8 cellular contexts compared by ENCODE assay signal in the genomic region with DNA sequence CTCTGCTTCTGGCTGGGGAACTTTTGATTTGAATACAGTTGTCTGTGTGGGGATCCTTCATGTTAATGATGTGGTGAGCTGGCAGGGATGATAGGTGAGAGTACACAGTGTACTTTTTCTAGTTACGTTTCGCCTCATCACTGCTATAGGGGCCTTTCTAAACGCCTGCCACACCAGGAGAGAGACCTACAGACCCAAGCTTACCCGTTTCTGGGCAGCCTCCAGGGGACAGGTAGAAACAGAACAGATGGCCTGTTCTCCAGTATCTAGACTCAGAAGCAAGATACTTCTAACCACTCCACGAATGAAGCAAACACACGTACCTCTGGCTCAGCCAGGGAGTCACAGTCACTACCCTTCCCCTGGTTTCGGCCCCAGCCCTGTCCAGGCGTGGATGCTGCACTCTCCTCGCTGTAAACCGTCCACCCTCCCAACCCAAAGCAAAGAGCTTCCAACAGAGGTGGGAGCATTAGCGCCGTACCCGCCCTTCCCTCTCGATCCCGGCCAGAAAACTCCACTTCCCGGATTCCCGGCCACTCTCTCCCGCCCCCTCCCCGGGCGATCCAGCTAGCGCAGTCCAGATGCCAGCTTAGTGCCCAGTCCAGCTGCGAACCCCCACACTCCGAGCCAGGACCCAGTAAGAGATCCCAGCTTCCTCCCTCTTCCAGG. TPM values are rescaled to one million over a fixed set of nuclear protein-coding genes. Genes with fewer than 3 reads are reported as not detected.
DNase-seq lines count a peak whose midpoint lies in the region; ATAC-seq and TF ChIP-seq lines count a peak whose summit lies in the region.

No MANE protein-coding gene starts in this region.

- intact Hi-C loops in head of caudate nucleus (cut with DNase I), result loop anchor here (5.0 kb wide), 1 partner anchor 278 kb away; no protein-coding TSS in a partner anchor

- H3K4me3 ChIP-seq in KMS-11 (IDR thresholded peaks at IDR 0.05; ENCODE audit: insufficient read depth, low read depth, low read length), result no peak overlapping the region

- H3K36me3 ChIP-seq in KMS-11 (ENCODE audit: insufficient read depth), result no peaks in the 10 kb centered on the region

- H3K36me3 Mint-ChIP-seq in progenitor cell of endocrine pancreas (ENCODE audit: insufficient read depth), result peaks cover 4% of the 10 kb centered on the region

- peak overlapping the region; percentile 96 for H3K27ac Mint-ChIP-seq in progenitor cell of endocrine pancreas

- peaks cover 56% of the 10 kb centered on the region; the same call in 1 of the 2 replicates for H3K79me2 ChIP-seq in KMS-11 (ENCODE audit: insufficient read depth, low read depth)

- ATAC-seq in GM21737 (IDR thresholded peaks at IDR 0.05; ENCODE audit: unreplicated experiment), result peak; percentile 39

- H4K20me1 ChIP-seq in KMS-11 (ENCODE audit: insufficient read depth), result 0 out of 2 replicates have a peak, but pooled peaks cover 3% of the 10 kb centered on the region

- peak overlapping the region; percentile 82 for H2AFZ ChIP-seq in KMS-11 (ENCODE audit: low read depth)

- no peaks in the 10 kb centered on the region for H3K27me3 Mint-ChIP-seq in progenitor cell of endocrine pancreas

- no peaks in the 10 kb centered on the region for H3K9me3 Mint-ChIP-seq in progenitor cell of endocrine pancreas (ENCODE audit: low read depth)

- TF ChIP-seq CTCF in KMS-11 (conservative IDR thresholded peaks at IDR 0.05; ENCODE audit: low read depth, low read length) (no peak), progenitor cell of endocrine pancreas (IDR thresholded peaks at IDR 0.05; ENCODE audit: unreplicated experiment) (no peak)

- H3K4me1 Mint-ChIP-seq in progenitor cell of endocrine pancreas (ENCODE audit: low read depth), result peaks cover 51% of the 10 kb centered on the region

- H3K27me3 ChIP-seq in KMS-11 (ENCODE audit: insufficient read depth, low read depth), result no peaks in the 10 kb centered on the region

- H3K27ac ChIP-seq in KMS-11, result no peak overlapping the region

- DNase-seq in NCI-H1092 treated with DMSO at 0.1 percent for 48 hours (lab: John Stamatoyannopoulos, UW) (peak; percentile 19), NCI-H1092 (lab: John Stamatoyannopoulos, UW) (no peak), head of caudate nucleus (peak in 31 of 42 donors; percentile 12 to 67 (median 38)), progenitor cell of endocrine pancreas (ENCODE audit: low spot score, unreplicated experiment) (peak; percentile 26), kidney glomerular epithelial cell (lab: John Stamatoyannopoulos, UW) (no peak)
- DNase-seq in activated T-helper 9 cell treated with anti-CD3 and anti-CD28 coated beads, Interleukin-2, amount 50 U/mL, for 16 hours (ENCODE audit: low read depth), result peak; percentile 27

- H3K4me3 Mint-ChIP-seq in progenitor cell of endocrine pancreas (ENCODE audit: low read depth), result peak overlapping the region; percentile 94

- peaks cover 30% of the 10 kb centered on the region for H3K4me1 ChIP-seq in KMS-11 (ENCODE audit: low read depth, poor library complexity, severe bottlenecking)

- H3K9ac ChIP-seq in KMS-11, result peak overlapping the region; percentile 81

- peak overlapping the region; percentile 92 for H3K4me2 ChIP-seq in KMS-11

RNA-seq across cellular contexts. Expression of a gene that starts 1.2 kb away (rescaled TPM):
- total RNA-seq in progenitor cell of endocrine pancreas, result 57.6 TPM in 2 replicates

Comparison
In these comparisons a context has a peak if more than half of its experiments do, and no peak if none do; other contexts are left out.
1. DNase-seq: peak in NCI-H1092 treated with DMSO at 0.1 percent for 48 hours (single experiment), activated T-helper 9 cell treated with anti-CD3 and anti-CD28 coated beads, Interleukin-2, amount 50 U/mL, for 16 hours (single experiment), head of caudate nucleus (31 of 42) and progenitor cell of endocrine pancreas (single experiment); none in NCI-H1092 (single experiment) and kidney glomerular epithelial cell (single experiment).